Comparison of ENCODE assay signal across 14 cellular contexts in the genomic region with DNA sequence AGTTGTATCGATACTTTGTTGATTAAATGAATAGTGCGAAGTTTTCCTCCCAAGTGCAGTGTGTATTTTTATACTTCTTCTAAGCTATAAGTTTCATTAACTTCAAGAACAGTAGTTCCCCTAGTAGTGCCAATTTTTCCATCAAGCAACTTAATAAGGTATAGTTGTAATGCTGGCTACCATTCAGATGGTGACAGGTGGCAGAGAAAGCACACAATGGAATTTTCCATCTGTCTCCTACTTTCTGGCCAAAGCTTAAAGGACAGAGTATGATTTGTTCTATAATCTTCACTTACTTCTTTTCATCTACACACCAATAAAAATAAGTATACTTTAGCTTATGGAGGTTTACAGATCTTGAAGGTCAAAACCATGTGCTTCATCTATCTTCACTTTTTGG.
DNase-seq lines count a peak whose midpoint lies in the region; ATAC-seq lines count a peak whose summit lies in the region.
"Had no signal": no experiment of that assay in that cellular context is flagged by ENCODE, and none has a peak within 500 bp of the region (broad histone marks: within the 10 kb centered on the region; RNA-seq: fewer than 3 reads in every experiment).

No MANE protein-coding gene starts in this region.

- DNase-seq in NCI-H82 (lab: John Stamatoyannopoulos, UW) (peak; percentile 34), NCI-H82 treated with DMSO at 0.1 percent for 48 hours (lab: John Stamatoyannopoulos, UW; ENCODE audit: unreplicated experiment) (no peak), NCI-H2171 (lab: John Stamatoyannopoulos, UW) (peak; percentile 44), NCI-H524 treated with DMSO at 0.1 percent for 48 hours (lab: John Stamatoyannopoulos, UW) (peak; percentile 12), myocyte (ENCODE audit: low read depth) (peak; percentile 36), NCI-H2196 treated with DMSO at 0.1 percent for 48 hours (lab: John Stamatoyannopoulos, UW; ENCODE audit: unreplicated experiment) (no peak)
- DNase-seq: 8988T; CD4-positive, CD25-positive, alpha-beta regulatory T cell; DMS153; DMS79 treated with DMSO at 0.1 percent for 48 hours; EL; GDM1 had no signal

- ATAC-seq in GM21723 (IDR thresholded peaks at IDR 0.05; ENCODE audit: unreplicated experiment) (no peak), HG03469 (IDR thresholded peaks at IDR 0.05; ENCODE audit: unreplicated experiment) (no peak)

Comparison
In these comparisons a context has a peak if more than half of its experiments do, and no peak if none do; other contexts are left out.
1. DNase-seq: peak in NCI-H82 (single experiment), NCI-H2171 (single experiment), NCI-H524 treated with DMSO at 0.1 percent for 48 hours (single experiment) and myocyte (single experiment); none in NCI-H82 treated with DMSO at 0.1 percent for 48 hours (single experiment) and NCI-H2196 treated with DMSO at 0.1 percent for 48 hours (single experiment).